ENCODE assay signal across 2 cellular contexts in genomic region chr3:62142280-62142679, GRCh38.
TF ChIP-seq lines count a peak whose summit lies in the region.

No MANE protein-coding gene starts in this region.

TF ChIP-seq in GM23338, 12 proteins besides CTCF, POLR2A, EP300 and RAD21 (continued from another document):
- no peak for TF ChIP-seq REST (IDR thresholded peaks at IDR 0.05; ENCODE audit: unreplicated experiment)
- TF ChIP-seq CREB1 (CRISPR knock-in tag; IDR thresholded peaks at IDR 0.05; ENCODE audit: low read depth) = no peak
- TF ChIP-seq ETS1 (IDR thresholded peaks at IDR 0.05) = no peak
- TF ChIP-seq ZNF462 (CRISPR knock-in tag; IDR thresholded peaks at IDR 0.05) = no peak
- TF ChIP-seq POLR2AphosphoS5 (IDR thresholded peaks at IDR 0.05; ENCODE audit: low read depth) = no peak
- no peak for TF ChIP-seq EZH2phosphoT487 (IDR thresholded peaks at IDR 0.05; ENCODE audit: unreplicated experiment)
- no peak for TF ChIP-seq ZNF114 (CRISPR knock-in tag; IDR thresholded peaks at IDR 0.05)
- no peak for TF ChIP-seq STAT1 (IDR thresholded peaks at IDR 0.05; ENCODE audit: unreplicated experiment)
- TF ChIP-seq EZH2 (IDR thresholded peaks at IDR 0.05; ENCODE audit: low read depth, unreplicated experiment) = no peak
- no peak for TF ChIP-seq NANOG (IDR thresholded peaks at IDR 0.05; ENCODE audit: borderline replicate concordance)
- no peak for TF ChIP-seq JUNB (IDR thresholded peaks at IDR 0.05; ENCODE audit: unreplicated experiment)

TF ChIP-seq in WTC11, 78 proteins besides CTCF, POLR2A, EP300 and RAD21 (continued from another document):
- TF ChIP-seq ZNF532 (CRISPR knock-in tag; IDR thresholded peaks at IDR 0.05; ENCODE audit: borderline replicate concordance) (no peak), NFE2L1 (CRISPR knock-in tag; IDR thresholded peaks at IDR 0.05) (no peak), ETV6 (CRISPR knock-in tag; IDR thresholded peaks at IDR 0.05) (no peak), ZNF396 (CRISPR knock-in tag; IDR thresholded peaks at IDR 0.05; ENCODE audit: borderline replicate concordance) (no peak), ATF2 (CRISPR knock-in tag; IDR thresholded peaks at IDR 0.05; ENCODE audit: borderline replicate concordance, low read depth) (no peak), OVOL2 (CRISPR knock-in tag; IDR thresholded peaks at IDR 0.05; ENCODE audit: borderline replicate concordance) (no peak), USF2 (CRISPR knock-in tag; IDR thresholded peaks at IDR 0.05) (no peak), ZNF219 (CRISPR knock-in tag; IDR thresholded peaks at IDR 0.05; ENCODE audit: borderline replicate concordance) (no peak), ZNF425 (CRISPR knock-in tag; conservative IDR thresholded peaks at IDR 0.05) (no peak), E2F1 (CRISPR knock-in tag; IDR thresholded peaks at IDR 0.05) (no peak), CREM (CRISPR knock-in tag; IDR thresholded peaks at IDR 0.05) (no peak), MLX (CRISPR knock-in tag; IDR thresholded peaks at IDR 0.05) (no peak), PRRX2 (CRISPR knock-in tag; IDR thresholded peaks at IDR 0.05) (no peak), IRF2 (CRISPR knock-in tag; IDR thresholded peaks at IDR 0.05; ENCODE audit: borderline replicate concordance, low read depth) (no peak)
